ENCODE assay signal across 2 cellular contexts in genomic region chr1:44521378-44522080, GRCh38.
A peak's percentile ranks its signal among the peaks of the same experiment; 100 is the strongest.
TF ChIP-seq lines count a peak whose summit lies in the region.

No MANE protein-coding gene starts in this region.

TF ChIP-seq in GM12878, 131 proteins besides CTCF, POLR2A, EP300 and RAD21 (continued from another document):
- TF ChIP-seq ZBED1 (IDR thresholded peaks at IDR 0.05; ENCODE audit: borderline replicate concordance) (no peak), ZNF24 (IDR thresholded peaks at IDR 0.05) (peak; percentile 66), MYC (IDR thresholded peaks at IDR 0.05; ENCODE audit: insufficient read depth, insufficient read length, insufficient replicate concordance, low read length, severe bottlenecking) (no peak)
TF ChIP-seq in GM12878: peak in this region for 1.

TF ChIP-seq in H1, 55 proteins besides CTCF, POLR2A, EP300 and RAD21 (continued from another document):
- TF ChIP-seq CEBPB (IDR thresholded peaks at IDR 0.05; ENCODE audit: low read depth, low read length) = no peak
- TF ChIP-seq SIN3A (conservative IDR thresholded peaks at IDR 0.05 in 1 of 2, IDR thresholded peaks at IDR 0.05 in 1 of 2; ENCODE audit: low read depth in 1 of 2, low read length in 2 of 2) = no peak
